1 cellular context compared by ENCODE assay signal in genomic region chr1:11495579-11495978, GRCh38.
TF ChIP-seq lines count a peak whose summit lies in the region.

No MANE protein-coding gene starts in this region.

TF ChIP-seq in HEK293, 187 proteins besides CTCF, POLR2A, EP300 and RAD21 (continued from another document):
- peak; percentile 72 for TF ChIP-seq REST (tag by site-specific recombination; IDR thresholded peaks at IDR 0.05)
